Comparison of ENCODE assay signal across 8 cellular contexts in the genomic region with DNA sequence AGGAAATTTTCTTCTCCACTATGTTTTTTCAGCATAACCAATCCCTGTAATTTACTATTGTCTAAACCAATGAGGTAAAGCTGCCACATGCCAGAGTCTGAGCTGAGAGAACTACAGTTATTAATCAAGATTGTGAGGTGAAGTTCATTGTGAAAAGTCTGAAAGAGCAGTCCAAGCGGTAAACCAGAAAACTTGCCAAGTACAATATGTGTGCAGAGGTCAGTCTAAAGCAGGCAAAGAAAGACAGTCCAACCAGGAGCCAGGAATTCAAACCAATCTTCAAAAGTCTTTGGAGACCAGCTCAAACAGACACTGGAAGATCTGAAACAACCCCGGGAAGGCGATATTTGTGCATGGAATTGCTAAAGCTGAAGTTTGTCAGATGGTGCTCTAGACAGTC.
"Had no signal": no experiment of that assay in that cellular context is flagged by ENCODE, and none has a peak within 500 bp of the region (broad histone marks: within the 10 kb centered on the region; RNA-seq: fewer than 3 reads in every experiment).

No MANE protein-coding gene starts in this region.

- ATAC-seq: HepG2, K562 had no signal

- DNase-seq: IMR-90, KBM-7, KG1 had no signal

- H3K27ac ChIP-seq: HL-60 had no signal

- H3K4me1 Mint-ChIP-seq: IgD-negative memory B cell had no signal

- H3K27me3 Mint-ChIP-seq: IgD-negative memory B cell had no signal

- H3K27ac Mint-ChIP-seq: IgD-negative memory B cell had no signal

- FAIRE-seq: HepG2, HTR-8/SVneo, K562 had no signal

- H3K36me3 Mint-ChIP-seq: IgD-negative memory B cell had no signal

- H3K4me3 ChIP-seq: K562 had no signal

- H3K4me3 Mint-ChIP-seq: IgD-negative memory B cell had no signal
